ENCODE assay signal across 25 cellular contexts in genomic region chr1:82455342-82455741, GRCh38.
"Had no signal": no experiment of that assay in that cellular context is flagged by ENCODE, and none has a peak within 500 bp of the region (broad histone marks: within the 10 kb centered on the region; RNA-seq: fewer than 3 reads in every experiment).

No MANE protein-coding gene starts in this region.

- H3K27me3 Mint-ChIP-seq: activated CD4-positive, alpha-beta T cell treated with anti-CD3 and anti-CD28 coated beads for 36 hours; central memory CD8-positive, alpha-beta T cell; naive B cell; stimulated activated naive B cell treated with anti-CD40 and anti-IgM and Interleukin-4, amounts not matched to agents 10 μg/mL and 1 μg/mL and 100 μg/mL, for 72 hours had no signal

- H3K4me2 ChIP-seq: smooth muscle cell had no signal

- H3K36me3 ChIP-seq: ascending aorta, colonic mucosa, esophagus muscularis mucosa, lower lobe of right lung, sigmoid colon, SJCRH30, thoracic aorta, upper lobe of left lung had no signal

- H3K27me3 ChIP-seq: ascending aorta, colonic mucosa, esophagus muscularis mucosa, sigmoid colon, SJCRH30, upper lobe of left lung had no signal

- H3K9me3 ChIP-seq: colonic mucosa, SJCRH30 had no signal

- ATAC-seq: activated CD4-positive, alpha-beta T cell treated with anti-CD3 and anti-CD28 coated beads for 36 hours; left colon; lower lobe of right lung; stimulated activated naive B cell treated with anti-CD40 and anti-IgM and Interleukin-4, amounts not matched to agents 10 μg/mL and 1 μg/mL and 100 μg/mL, for 72 hours; T-cell; WTC11 had no signal

- H3K27ac Mint-ChIP-seq: activated CD4-positive, alpha-beta T cell treated with anti-CD3 and anti-CD28 coated beads for 36 hours; activated naive CD4-positive, alpha-beta T cell treated with anti-CD3 and anti-CD28 coated beads for 36 hours; naive B cell; progenitor cell of endocrine pancreas; stimulated activated naive B cell treated with anti-CD40 and anti-IgM and Interleukin-4, amounts not matched to agents 10 μg/mL and 1 μg/mL and 100 μg/mL, for 72 hours; T-cell; WTC11 had no signal

- H3K4me1 ChIP-seq: ascending aorta, colonic mucosa, esophagus muscularis mucosa, lower lobe of right lung, sigmoid colon, SJCRH30, upper lobe of left lung had no signal

- H3K36me3 Mint-ChIP-seq: naive B cell, T-cell had no signal

- DNase-seq: activated CD4-positive, alpha-beta T cell treated with anti-CD3 and anti-CD28 coated beads for 36 hours; activated effector memory CD4-positive, alpha-beta T cell treated with Interleukin-2 at 50 U/mL for 16 hours; activated naive CD4-positive, alpha-beta T cell treated with anti-CD3 and anti-CD28 coated beads for 36 hours; activated T-cell treated with anti-CD3 and anti-CD28 coated beads, Interleukin-2, amount 50 U/mL, for 1 hour; colonic mucosa; hippocampal formation; left colon; lower lobe of right lung; naive B cell; retina; sigmoid colon; SJCRH30; stimulated activated CD4-positive, alpha-beta T cell treated with anti-CD3 and anti-CD28 coated beads, Interleukin-2, amount 100 ng/mL, for 48 hours; stimulated activated CD8-positive, alpha-beta memory T cell treated with anti-CD3 and anti-CD28 coated beads, Interleukin-4, amount 100 ng/mL, for 48 hours; stimulated activated naive B cell treated with anti-CD40 and anti-IgM and Interleukin-4, amounts not matched to agents 10 μg/mL and 1 μg/mL and 100 μg/mL, for 72 hours; T-cell; T-helper 9 cell; upper lobe of left lung had no signal

- H3K4me3 Mint-ChIP-seq: activated CD4-positive, alpha-beta T cell treated with anti-CD3 and anti-CD28 coated beads for 36 hours; activated naive CD4-positive, alpha-beta T cell treated with anti-CD3 and anti-CD28 coated beads for 36 hours; central memory CD8-positive, alpha-beta T cell; naive B cell; stimulated activated naive B cell treated with anti-CD40 and anti-IgM and Interleukin-4, amounts not matched to agents 10 μg/mL and 1 μg/mL and 100 μg/mL, for 72 hours; T-cell; WTC11 had no signal

- H3K4me3 ChIP-seq: ascending aorta, colonic mucosa, esophagus muscularis mucosa, lower lobe of right lung, sigmoid colon, SJCRH30, smooth muscle cell, thoracic aorta, upper lobe of left lung had no signal

- H3K4me1 Mint-ChIP-seq: central memory CD8-positive, alpha-beta T cell; T-cell; WTC11 had no signal

- H3K27ac ChIP-seq: ascending aorta, colonic mucosa, esophagus muscularis mucosa, lower lobe of right lung, sigmoid colon, SJCRH30, thoracic aorta, upper lobe of left lung had no signal
